1 cellular context compared by ENCODE assay signal in the genomic region with DNA sequence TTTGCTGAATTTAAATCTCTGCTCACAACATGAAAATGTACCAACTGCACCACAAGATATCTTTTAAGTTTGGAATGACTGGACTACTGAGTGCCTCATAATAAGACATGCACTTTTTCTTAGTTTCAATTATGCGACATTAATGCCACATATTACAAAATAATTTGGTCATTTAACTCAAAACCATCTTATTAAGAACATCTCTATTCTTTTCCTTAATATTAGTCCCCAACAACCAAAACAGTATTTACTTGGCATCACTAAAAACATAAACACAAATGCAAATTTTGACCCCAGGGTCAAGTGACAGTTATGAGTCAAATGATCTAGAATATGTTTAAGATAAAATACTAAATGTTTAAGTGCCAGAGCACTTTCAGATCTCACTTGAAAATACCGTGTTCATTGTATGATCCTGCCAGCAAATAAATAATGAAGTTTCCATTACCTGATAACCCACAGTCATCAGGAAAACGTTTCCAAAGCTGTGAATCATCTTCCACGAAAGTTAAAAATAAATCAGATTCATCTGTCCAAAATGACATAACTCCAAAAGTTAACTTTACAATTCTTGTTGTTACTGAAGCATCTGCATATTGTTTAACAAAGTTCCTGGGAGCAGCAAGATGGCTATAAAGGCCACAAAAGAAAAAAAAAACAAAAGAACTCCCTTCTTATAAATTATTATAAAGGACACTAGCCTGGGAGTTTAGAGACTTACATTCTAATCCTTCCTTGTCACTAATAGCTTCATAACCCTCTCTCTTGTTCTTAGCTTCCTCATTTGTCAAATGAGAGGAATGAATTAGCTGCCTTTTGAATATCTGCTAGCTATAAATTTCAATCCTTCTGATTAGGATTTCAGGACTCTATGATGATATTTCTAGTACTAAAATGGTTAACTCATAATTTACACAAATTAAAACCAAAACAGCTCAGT.
TF ChIP-seq lines count a peak whose summit lies in the region.

No MANE protein-coding gene starts in this region.

TF ChIP-seq in GM23338, 12 proteins besides CTCF, POLR2A, EP300 and RAD21 (continued from another document):
- TF ChIP-seq, protein P1, sequence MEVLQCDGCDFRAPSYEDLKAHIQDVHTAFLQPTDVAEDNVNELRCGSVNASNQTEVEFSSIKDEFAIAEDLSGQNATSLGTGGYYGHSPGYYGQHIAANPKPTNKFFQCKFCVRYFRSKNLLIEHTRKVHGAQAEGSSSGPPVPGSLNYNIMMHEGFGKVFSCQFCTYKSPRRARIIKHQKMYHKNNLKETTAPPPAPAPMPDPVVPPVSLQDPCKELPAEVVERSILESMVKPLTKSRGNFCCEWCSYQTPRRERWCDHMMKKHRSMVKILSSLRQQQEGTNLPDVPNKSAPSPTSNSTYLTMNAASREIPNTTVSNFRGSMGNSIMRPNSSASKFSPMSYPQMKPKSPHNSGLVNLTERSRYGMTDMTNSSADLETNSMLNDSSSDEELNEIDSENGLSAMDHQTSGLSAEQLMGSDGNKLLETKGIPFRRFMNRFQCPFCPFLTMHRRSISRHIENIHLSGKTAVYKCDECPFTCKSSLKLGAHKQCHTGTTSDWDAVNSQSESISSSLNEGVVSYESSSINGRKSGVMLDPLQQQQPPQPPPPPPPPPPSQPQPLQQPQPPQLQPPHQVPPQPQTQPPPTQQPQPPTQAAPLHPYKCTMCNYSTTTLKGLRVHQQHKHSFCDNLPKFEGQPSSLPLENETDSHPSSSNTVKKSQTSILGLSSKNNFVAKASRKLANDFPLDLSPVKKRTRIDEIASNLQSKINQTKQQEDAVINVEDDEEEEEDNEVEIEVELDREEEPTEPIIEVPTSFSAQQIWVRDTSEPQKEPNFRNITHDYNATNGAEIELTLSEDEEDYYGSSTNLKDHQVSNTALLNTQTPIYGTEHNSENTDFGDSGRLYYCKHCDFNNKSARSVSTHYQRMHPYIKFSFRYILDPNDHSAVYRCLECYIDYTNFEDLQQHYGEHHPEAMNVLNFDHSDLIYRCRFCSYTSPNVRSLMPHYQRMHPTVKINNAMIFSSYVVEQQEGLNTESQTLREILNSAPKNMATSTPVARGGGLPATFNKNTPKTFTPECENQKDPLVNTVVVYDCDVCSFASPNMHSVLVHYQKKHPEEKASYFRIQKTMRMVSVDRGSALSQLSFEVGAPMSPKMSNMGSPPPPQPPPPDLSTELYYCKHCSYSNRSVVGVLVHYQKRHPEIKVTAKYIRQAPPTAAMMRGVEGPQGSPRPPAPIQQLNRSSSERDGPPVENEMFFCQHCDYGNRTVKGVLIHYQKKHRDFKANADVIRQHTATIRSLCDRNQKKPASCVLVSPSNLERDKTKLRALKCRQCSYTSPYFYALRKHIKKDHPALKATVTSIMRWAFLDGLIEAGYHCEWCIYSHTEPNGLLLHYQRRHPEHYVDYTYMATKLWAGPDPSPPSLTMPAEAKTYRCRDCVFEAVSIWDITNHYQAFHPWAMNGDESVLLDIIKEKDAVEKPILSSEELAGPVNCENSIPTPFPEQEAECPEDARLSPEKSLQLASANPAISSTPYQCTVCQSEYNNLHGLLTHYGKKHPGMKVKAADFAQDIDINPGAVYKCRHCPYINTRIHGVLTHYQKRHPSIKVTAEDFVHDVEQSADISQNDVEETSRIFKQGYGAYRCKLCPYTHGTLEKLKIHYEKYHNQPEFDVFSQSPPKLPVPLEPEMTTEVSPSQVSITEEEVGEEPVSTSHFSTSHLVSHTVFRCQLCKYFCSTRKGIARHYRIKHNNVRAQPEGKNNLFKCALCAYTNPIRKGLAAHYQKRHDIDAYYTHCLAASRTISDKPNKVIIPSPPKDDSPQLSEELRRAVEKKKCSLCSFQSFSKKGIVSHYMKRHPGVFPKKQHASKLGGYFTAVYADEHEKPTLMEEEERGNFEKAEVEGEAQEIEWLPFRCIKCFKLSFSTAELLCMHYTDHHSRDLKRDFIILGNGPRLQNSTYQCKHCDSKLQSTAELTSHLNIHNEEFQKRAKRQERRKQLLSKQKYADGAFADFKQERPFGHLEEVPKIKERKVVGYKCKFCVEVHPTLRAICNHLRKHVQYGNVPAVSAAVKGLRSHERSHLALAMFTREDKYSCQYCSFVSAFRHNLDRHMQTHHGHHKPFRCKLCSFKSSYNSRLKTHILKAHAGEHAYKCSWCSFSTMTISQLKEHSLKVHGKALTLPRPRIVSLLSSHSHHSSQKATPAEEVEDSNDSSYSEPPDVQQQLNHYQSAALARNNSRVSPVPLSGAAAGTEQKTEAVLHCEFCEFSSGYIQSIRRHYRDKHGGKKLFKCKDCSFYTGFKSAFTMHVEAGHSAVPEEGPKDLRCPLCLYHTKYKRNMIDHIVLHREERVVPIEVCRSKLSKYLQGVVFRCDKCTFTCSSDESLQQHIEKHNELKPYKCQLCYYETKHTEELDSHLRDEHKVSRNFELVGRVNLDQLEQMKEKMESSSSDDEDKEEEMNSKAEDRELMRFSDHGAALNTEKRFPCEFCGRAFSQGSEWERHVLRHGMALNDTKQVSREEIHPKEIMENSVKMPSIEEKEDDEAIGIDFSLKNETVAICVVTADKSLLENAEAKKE (CRISPR knock-in tag; IDR thresholded peaks at IDR 0.05), result no peak
TF ChIP-seq in GM23338: peak in this region for 0.
